ENCODE assay signal across 1 cellular context in genomic region chr1:29120367-29120766, GRCh38.
TF ChIP-seq lines count a peak whose summit lies in the region.

No MANE protein-coding gene starts in this region.

TF ChIP-seq in WTC11, 78 proteins besides CTCF, POLR2A, EP300 and RAD21 (continued from another document):
- TF ChIP-seq ZSCAN18 (CRISPR knock-in tag; IDR thresholded peaks at IDR 0.05) (no peak), SMAD4 (CRISPR knock-in tag; IDR thresholded peaks at IDR 0.05) (no peak)
